ENCODE assay signal across 13 cellular contexts in genomic region chr3:111738238-111738637, GRCh38.
DNase-seq lines count a peak whose midpoint lies in the region; ATAC-seq and TF ChIP-seq lines count a peak whose summit lies in the region.
"Had no signal": no experiment of that assay in that cellular context is flagged by ENCODE, and none has a peak within 500 bp of the region (broad histone marks: within the 10 kb centered on the region; RNA-seq: fewer than 3 reads in every experiment).

No MANE protein-coding gene starts in this region.

- DNase-seq in DND-41, result no peak
- no peak for DNase-seq in PC-3
- peak; percentile 47 for DNase-seq in fibroblast of villous mesenchyme (ENCODE audit: low read depth)
- no peak for DNase-seq in stimulated activated effector memory CD8-positive, alpha-beta T cell treated with anti-CD3 and anti-CD28 coated beads, Interleukin-12 subunit alpha, Interleukin-12 subunit beta, amount 100 ng/mL, for 72 hours (ENCODE audit: low spot score in 2 of 2)
- DNase-seq in GM19238 (ENCODE audit: insufficient read length, low spot score), result no peak
- no peak for DNase-seq in NCI-H510A (lab: John Stamatoyannopoulos, UW)
- DNase-seq: effector memory CD8-positive, alpha-beta T cell; NCI-H1105 treated with DMSO at 0.1 percent for 48 hours; NCI-H526 treated with DMSO at 0.1 percent for 48 hours; stimulated activated naive CD4-positive, alpha-beta T cell treated with Interleukin-2 at 50 U/mL for 16 hours; T-cell had no signal

- no peaks in the 10 kb centered on the region for H3K79me2 ChIP-seq in DND-41 (ENCODE audit: insufficient read depth, low read length)
- 0 out of 2 replicates have a peak, but pooled peaks cover 5% of the 10 kb centered on the region for H3K79me2 ChIP-seq in PC-3 (ENCODE audit: low read length)

- H3K9me2 ChIP-seq in PC-3 (replicated peaks; ENCODE audit: low read length), result no peaks in the 10 kb centered on the region

- peaks cover 4% of the 10 kb centered on the region for H3F3A ChIP-seq in PC-3 (ENCODE audit: low read length, unreplicated experiment)

- no peaks in the 10 kb centered on the region for H3K27me3 ChIP-seq in DND-41 (ENCODE audit: insufficient read depth, low read length, poor library complexity)
- no peaks in the 10 kb centered on the region for H3K27me3 ChIP-seq in PC-3 (ENCODE audit: low read length)

- H2AFZ ChIP-seq in DND-41 (ENCODE audit: low read depth, low read length) (no peak overlapping the region), PC-3 (ENCODE audit: low read length) (no peak overlapping the region)

- H3K36me3 ChIP-seq in DND-41 (ENCODE audit: insufficient read depth, low read length) (no peaks in the 10 kb centered on the region), PC-3 (ENCODE audit: low read depth, low read length) (no peaks in the 10 kb centered on the region)

- intact Hi-C loops in PC-3 (cut with micrococcal nuclease), result no loop called here

- H4K20me1 ChIP-seq in DND-41 (ENCODE audit: insufficient read depth, low read length) (no peaks in the 10 kb centered on the region), PC-3 (ENCODE audit: low read length) (no peaks in the 10 kb centered on the region)

- H3K9me3 Mint-ChIP-seq in stimulated activated effector memory CD8-positive, alpha-beta T cell treated with anti-CD3 and anti-CD28 coated beads, Interleukin-12 subunit alpha, Interleukin-12 subunit beta, amount 100 ng/mL, for 72 hours, result no peaks in the 10 kb centered on the region
- H3K9me3 Mint-ChIP-seq: effector memory CD8-positive, alpha-beta T cell; T-cell had no signal

- ATAC-seq in DND-41 (ENCODE audit: insufficient read depth, low read depth), result 0 out of 3 replicates have a peak, but pooled peaks have one; percentile 17
- ATAC-seq in PC-3, result no peak
- ATAC-seq in stimulated activated effector memory CD8-positive, alpha-beta T cell treated with anti-CD3 and anti-CD28 coated beads, Interleukin-12 subunit alpha, Interleukin-12 subunit beta, amount 100 ng/mL, for 72 hours, result peak; percentile 82
- ATAC-seq in GM21529 (IDR thresholded peaks at IDR 0.05; ENCODE audit: unreplicated experiment), result no peak
- no peak for ATAC-seq in GM21717 (IDR thresholded peaks at IDR 0.05; ENCODE audit: unreplicated experiment)
- ATAC-seq: effector memory CD8-positive, alpha-beta T cell; T-cell had no signal

- H3K9me3 ChIP-seq in DND-41 (ENCODE audit: insufficient read depth, low read length, severe bottlenecking), result no peaks in the 10 kb centered on the region
- H3K9me3 ChIP-seq in PC-3 (ENCODE audit: low read length), result no peaks in the 10 kb centered on the region

- no peak overlapping the region for H3K4me3 ChIP-seq in DND-41 (ENCODE audit: low read depth in 1 of 2, low read length in 2 of 2)
- H3K4me3 ChIP-seq in PC-3 (ENCODE audit: low read length), result no peak overlapping the region
- no peak overlapping the region for H3K4me3 ChIP-seq in fibroblast of villous mesenchyme (ENCODE audit: low read depth, low read length)

- H3K4me3 Mint-ChIP-seq in stimulated activated effector memory CD8-positive, alpha-beta T cell treated with anti-CD3 and anti-CD28 coated beads, Interleukin-12 subunit alpha, Interleukin-12 subunit beta, amount 100 ng/mL, for 72 hours, result no peak overlapping the region
- H3K4me3 Mint-ChIP-seq: effector memory CD8-positive, alpha-beta T cell; T-cell had no signal

- TSS peak; percentile 60 for BruUV-seq in PC-3 (replicated peaks; lab: Mats Ljungman, UMichigan)

- peaks cover 26% of the 10 kb centered on the region for H3K36me3 Mint-ChIP-seq in stimulated activated effector memory CD8-positive, alpha-beta T cell treated with anti-CD3 and anti-CD28 coated beads, Interleukin-12 subunit alpha, Interleukin-12 subunit beta, amount 100 ng/mL, for 72 hours

- CTCF ChIA-PET in PC-3 (lab: Charles Lee), result interaction anchor here (1.4 kb wide), 1 partner anchor 121 kb away, joined by 16 read pairs; the partner anchor contains the start of gene PHLDB2

- no peaks in the 10 kb centered on the region for H3K4me1 ChIP-seq in DND-41 (ENCODE audit: insufficient read depth, low read length)
- peaks cover 65% of the 10 kb centered on the region for H3K4me1 ChIP-seq in PC-3 (ENCODE audit: insufficient read depth, low read length)

- no peak overlapping the region for H3K4me2 ChIP-seq in DND-41 (ENCODE audit: insufficient read depth, low read length)
- H3K4me2 ChIP-seq in PC-3 (ENCODE audit: low read length), result peak overlapping the region; percentile 66

- H3K4me1 Mint-ChIP-seq in stimulated activated effector memory CD8-positive, alpha-beta T cell treated with anti-CD3 and anti-CD28 coated beads, Interleukin-12 subunit alpha, Interleukin-12 subunit beta, amount 100 ng/mL, for 72 hours, result peaks cover 33% of the 10 kb centered on the region
- H3K4me1 Mint-ChIP-seq: T-cell had no signal

- H3K27ac Mint-ChIP-seq in stimulated activated effector memory CD8-positive, alpha-beta T cell treated with anti-CD3 and anti-CD28 coated beads, Interleukin-12 subunit alpha, Interleukin-12 subunit beta, amount 100 ng/mL, for 72 hours, result peak overlapping the region; percentile 27
- H3K27ac Mint-ChIP-seq: T-cell had no signal

- TF ChIP-seq CTCF in DND-41 (IDR thresholded peaks at IDR 0.05; ENCODE audit: borderline replicate concordance, extremely low read depth, low read length, poor library complexity, severe bottlenecking) (no peak), PC-3 (conservative IDR thresholded peaks at IDR 0.05; ENCODE audit: low read depth, low read length) (no peak), fibroblast of villous mesenchyme (IDR thresholded peaks at IDR 0.05; ENCODE audit: insufficient read depth, low read depth, low read length) (no peak)

- H3K27ac ChIP-seq in DND-41 (ENCODE audit: low read length) (no peak overlapping the region), PC-3 (ENCODE audit: low read length) (peak overlapping the region; percentile 74)

- H3K9ac ChIP-seq in DND-41 (ENCODE audit: low read depth, low read length) (no peak overlapping the region), PC-3 (ENCODE audit: low read length) (no peak overlapping the region)

- POLR2A ChIA-PET in PC-3 (lab: Charles Lee; ENCODE audit: unreplicated experiment), result interaction anchor here (1.3 kb wide), 1 partner anchor 122 kb away, joined by 5 read pairs; no protein-coding TSS in a partner anchor

Comparison
In these comparisons a context has a peak if more than half of its experiments do, and no peak if none do; other contexts are left out.
1. ATAC-seq: peak in DND-41 (single experiment) and stimulated activated effector memory CD8-positive, alpha-beta T cell treated with anti-CD3 and anti-CD28 coated beads, Interleukin-12 subunit alpha, Interleukin-12 subunit beta, amount 100 ng/mL, for 72 hours (single experiment); none in PC-3 (single experiment), GM21529 (single experiment) and GM21717 (single experiment).